ENCODE assay signal across 8 cellular contexts in genomic region chr2:201232125-201232815, GRCh38. TPM values are rescaled to one million over a fixed set of nuclear protein-coding genes. Genes with fewer than 3 reads are reported as not detected.
A peak's percentile ranks its signal among the peaks of the same experiment; 100 is the strongest.
DNase-seq lines count a peak whose midpoint lies in the region; ATAC-seq and TF ChIP-seq lines count a peak whose summit lies in the region.

No MANE protein-coding gene starts in this region.

- no peaks in the 10 kb centered on the region for H4K20me1 ChIP-seq in BLaER1 treated with 17β-estradiol and CSF1 and Interleukin-3, amounts not matched to agents 10 nM and 100 nM

- peak; percentile 83 to 93 for DNase-seq in NCI-H526 (lab: John Stamatoyannopoulos, UW)
- peak; percentile 92 to 96 for DNase-seq in activated CD4-positive, alpha-beta T cell treated with anti-CD3 and anti-CD28 coated beads for 4 hours
- peak; percentile 93 to 97 for DNase-seq in lower leg skin (ENCODE audit: low spot score in 2 of 2)
- DNase-seq in stimulated activated CD4-positive, alpha-beta T cell treated with anti-CD3 and anti-CD28 coated beads, TNF-alpha, amount 100 ng/mL, for 24 hours (ENCODE audit: low read depth in 3 of 3) = peak; percentile 86 to 93 (median 87)

- H3K27me3 ChIP-seq in BLaER1 treated with 17β-estradiol and CSF1 and Interleukin-3, amounts not matched to agents 10 nM and 100 nM = no peaks in the 10 kb centered on the region

- H3K27ac ChIP-seq in BLaER1 treated with 17β-estradiol and CSF1 and Interleukin-3, amounts not matched to agents 10 nM and 100 nM = peak overlapping the region; percentile 35 to 85 (median 83); a peak in 18 of 22 replicates

- peak overlapping the region; percentile 77 for H3K27ac Mint-ChIP-seq in dendritic cell treated with granulocyte-macrophage colony-stimulating factor and Interleukin-4, amounts not matched to agents 40 ng/mL and 50 ng/mL, for 4 days

- peaks cover 35 to 64% (median 46%) of the 10 kb centered on the region in 10 experiments for H3K4me1 ChIP-seq in BLaER1 treated with 17β-estradiol and CSF1 and Interleukin-3, amounts not matched to agents 10 nM and 100 nM

- H3K9me3 Mint-ChIP-seq in dendritic cell treated with granulocyte-macrophage colony-stimulating factor and Interleukin-4, amounts not matched to agents 40 ng/mL and 50 ng/mL, for 4 days = no peaks in the 10 kb centered on the region

- TF ChIP-seq CTCF in lower leg skin (IDR thresholded peaks at IDR 0.05) = peak in 1 of 3 donors; percentile 83

- 17 to 18% methylated on average over 10 of the region's 10 CpGs for WGBS in lower leg skin, 2 donors

- H3K4me1 Mint-ChIP-seq in dendritic cell treated with granulocyte-macrophage colony-stimulating factor and Interleukin-4, amounts not matched to agents 40 ng/mL and 50 ng/mL, for 4 days (ENCODE audit: low read depth) = peaks cover 39% of the 10 kb centered on the region

- ATAC-seq in HG03460 (IDR thresholded peaks at IDR 0.05; ENCODE audit: unreplicated experiment) = peak; percentile 41

- TF ChIP-seq POLR2A in GM19193 (IDR thresholded peaks at IDR 0.05; ENCODE audit: extremely low read depth, insufficient read depth, insufficient read length) = peak; percentile 60
- TF ChIP-seq POLR2A in lower leg skin (IDR thresholded peaks at IDR 0.05) = no peak

- H3K4me3 Mint-ChIP-seq in dendritic cell treated with granulocyte-macrophage colony-stimulating factor and Interleukin-4, amounts not matched to agents 40 ng/mL and 50 ng/mL, for 4 days = peak overlapping the region; percentile 20

- H3K9ac ChIP-seq in BLaER1 treated with 17β-estradiol and CSF1 and Interleukin-3, amounts not matched to agents 10 nM and 100 nM = peak overlapping the region in 9 of 11 experiments; percentile 78 to 90 (median 84); a peak in 18 of 22 replicates

- no peaks in the 10 kb centered on the region for H3K9me3 ChIP-seq in BLaER1 treated with 17β-estradiol and CSF1 and Interleukin-3, amounts not matched to agents 10 nM and 100 nM (replicated peaks in 1 of 11)

- H3K36me3 ChIP-seq in BLaER1 treated with 17β-estradiol and CSF1 and Interleukin-3, amounts not matched to agents 10 nM and 100 nM = peaks cover 0 to under 1% (median 0%) of the 10 kb centered on the region in 11 experiments; a peak in 1 of 22 replicates

- peak overlapping the region in 9 of 10 experiments; percentile 62 to 84 (median 75); a peak in 18 of 20 replicates for H3K4me3 ChIP-seq in BLaER1 treated with 17β-estradiol and CSF1 and Interleukin-3, amounts not matched to agents 10 nM and 100 nM
- no peak overlapping the region for H3K4me3 ChIP-seq in lower leg skin (ENCODE audit: low read depth, poor library complexity, severe bottlenecking)

- intact Hi-C loops in dendritic cell treated with granulocyte-macrophage colony-stimulating factor and Interleukin-4, amounts not matched to agents 40 ng/mL and 50 ng/mL, for 4 days (cut with micrococcal nuclease) = loop anchor here (1.0 to 10.0 kb wide), 4 partner anchors 50 to 943 kb away; partner anchors contain the start of genes HYCC2 and NDUFB3
- intact Hi-C loops in lower leg skin (cut with DNase I; ENCODE audit: low total_unique reads) = no loop called here

- H3K27me3 Mint-ChIP-seq in dendritic cell treated with granulocyte-macrophage colony-stimulating factor and Interleukin-4, amounts not matched to agents 40 ng/mL and 50 ng/mL, for 4 days = no peaks in the 10 kb centered on the region

- no peaks in the 10 kb centered on the region for H3K36me3 Mint-ChIP-seq in dendritic cell treated with granulocyte-macrophage colony-stimulating factor and Interleukin-4, amounts not matched to agents 40 ng/mL and 50 ng/mL, for 4 days (ENCODE audit: low read depth)

- peak overlapping the region; percentile 84 to 96 (median 92) for H3K4me2 ChIP-seq in BLaER1 treated with 17β-estradiol and CSF1 and Interleukin-3, amounts not matched to agents 10 nM and 100 nM

RNA-seq across cellular contexts. Expression of gene CASP8, which starts 28.1 kb away (rescaled TPM):
- total RNA-seq in lower leg skin = 10 to 100 TPM; 10.9 to 26.4 (median 18.5) TPM

RNA-seq across cellular contexts. Expression of gene CASP10, which starts 49.3 kb away (rescaled TPM):
- total RNA-seq in lower leg skin = 1 to 10 TPM; 4.0 to 6.3 (median 4.2) TPM
